ENCODE assay signal across 1 cellular context in the genomic region with DNA sequence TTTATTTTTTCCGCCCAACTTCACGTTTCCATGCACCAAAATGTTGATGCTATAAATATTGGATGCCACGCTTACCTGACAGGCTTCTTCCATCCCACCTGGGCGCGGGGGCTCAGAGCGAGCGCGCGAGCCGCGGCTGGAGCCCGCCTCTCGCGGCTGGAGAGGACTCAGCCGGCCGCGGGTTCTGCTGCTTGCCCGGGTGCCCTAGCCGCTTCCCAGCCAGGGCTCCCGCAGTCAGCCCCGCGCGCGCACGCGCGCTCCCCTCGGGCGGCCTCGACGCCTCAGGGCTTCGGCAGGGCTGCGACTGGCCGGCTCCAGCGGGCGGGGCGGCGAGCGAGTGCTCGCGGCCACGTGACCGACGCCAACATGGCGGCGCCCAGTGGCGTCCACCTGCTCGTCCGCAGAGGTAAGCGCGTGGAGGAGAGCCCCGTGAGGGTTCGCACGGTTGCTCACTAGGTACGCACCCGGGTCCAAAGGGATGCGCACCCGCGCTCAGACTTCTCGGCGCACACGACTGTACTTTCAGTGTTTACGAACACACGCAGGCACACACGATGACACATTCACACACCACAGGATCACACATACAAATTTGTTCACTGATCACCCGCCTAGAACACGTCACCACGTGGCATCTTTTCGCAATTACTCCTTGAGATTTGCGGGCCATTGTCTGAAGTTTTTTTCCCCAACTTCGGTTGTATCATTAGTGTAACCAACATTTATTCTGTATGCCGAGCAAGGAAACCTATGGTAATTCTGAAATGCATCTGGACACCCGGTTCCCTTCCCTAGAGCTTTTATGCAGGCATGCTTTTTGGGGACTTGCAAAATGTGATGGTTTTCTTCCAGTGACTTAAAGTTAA.
TF ChIP-seq lines count a peak whose summit lies in the region.

A gene (plus strand): TSS at position 350 of the 866 bp plus-strand sequence. CDS start 17 bp downstream, at position 367.

TF ChIP-seq in K562, 482 proteins besides CTCF, POLR2A, EP300 and RAD21 (continued from another document and continues in another):
- TF ChIP-seq POLR2B (IDR thresholded peaks at IDR 0.05; ENCODE audit: low read depth, partially characterized antibody) (peak; percentile 65), POLR2AphosphoS2 (IDR thresholded peaks at IDR 0.05; ENCODE audit: low read length) (no peak), KDM1A (IDR thresholded peaks at IDR 0.05) (0 out of 4 replicates have a peak, but pooled peaks of 1 of the 2 experiments have one; percentile 9), RBBP5 (IDR thresholded peaks at IDR 0.05; ENCODE audit: borderline replicate concordance, insufficient read depth, low read length, poor library complexity, severe bottlenecking) (peak; percentile 98), KLF13 (tag; IDR thresholded peaks at IDR 0.05; ENCODE audit: borderline replicate concordance, low read depth) (peak; percentile 69; the same call in 1 of the 2 replicates), ZNF316 (IDR thresholded peaks at IDR 0.05) (peak; percentile 38; the same call in 1 of the 2 replicates), ZBTB7A (IDR thresholded peaks at IDR 0.05; ENCODE audit: borderline replicate concordance, control insufficient read depth, low read depth, low read length) (peak; percentile 48; the same call in 1 of the 2 replicates), ZNF140 (CRISPR knock-in tag; IDR thresholded peaks at IDR 0.05) (no peak), ESRRA (IDR thresholded peaks at IDR 0.05; ENCODE audit: borderline replicate concordance, low read depth) (peak; percentile 78), HNRNPK (IDR thresholded peaks at IDR 0.05; ENCODE audit: low read depth, low read length, poor library complexity, severe bottlenecking) (no peak), CBFB (CRISPR knock-in tag; IDR thresholded peaks at IDR 0.05) (peak; percentile 49; the same call in 1 of the 2 replicates), ELF2 (CRISPR knock-in tag; IDR thresholded peaks at IDR 0.05) (peak; percentile 53; the same call in 1 of the 2 replicates), ZNF584 (CRISPR knock-in tag; IDR thresholded peaks at IDR 0.05; ENCODE audit: low read depth) (peak; percentile 19; the same call in 1 of the 2 replicates), NEUROD1 (IDR thresholded peaks at IDR 0.05; ENCODE audit: borderline replicate concordance, low read depth, low read length, partially characterized antibody) (peak; percentile 80), CBX2 (IDR thresholded peaks at IDR 0.05; ENCODE audit: insufficient read depth, low read length, poor library complexity, severe bottlenecking) (no peak), CEBPG (CRISPR knock-in tag; IDR thresholded peaks at IDR 0.05) (peak; percentile 74; the same call in 1 of the 2 replicates), CEBPG (tag; conservative IDR thresholded peaks at IDR 0.05 in 1 of 2, IDR thresholded peaks at IDR 0.05 in 1 of 2) (peak; percentile 45 to 56; a peak in 2 of 4 replicates), ZBTB17 (CRISPR knock-in tag; IDR thresholded peaks at IDR 0.05) (peak; percentile 77; the same call in 1 of the 2 replicates), YY1 (IDR thresholded peaks at IDR 0.05; ENCODE audit: borderline replicate concordance in 1 of 3, control insufficient read depth in 1 of 3, extremely low read depth in 1 of 3, insufficient read depth in 3 of 3, insufficient read length in 1 of 3, insufficient replicate concordance in 2 of 3, low read depth in 1 of 3, low read length in 2 of 3) (peak; percentile 98 to 100 (median 99)), DPF2 (IDR thresholded peaks at IDR 0.05) (peak; percentile 25; the same call in 1 of the 2 replicates), ZNF121 (CRISPR knock-in tag; conservative IDR thresholded peaks at IDR 0.05) (no peak; the same call in 1 of the 2 replicates), CHCHD3 (CRISPR knock-in tag; IDR thresholded peaks at IDR 0.05) (no peak), TEAD1 (CRISPR knock-in tag; IDR thresholded peaks at IDR 0.05) (no peak; a peak in 1 of 4 replicates), CBX5 (IDR thresholded peaks at IDR 0.05; ENCODE audit: borderline replicate concordance, low read depth) (peak; percentile 60; the same call in 1 of the 2 replicates), NR2C2 (CRISPR knock-in tag; IDR thresholded peaks at IDR 0.05) (peak; percentile 86), NR2C2 (tag; IDR thresholded peaks at IDR 0.05) (peak; percentile 66; the same call in 1 of the 2 replicates), CCNT2 (IDR thresholded peaks at IDR 0.05; ENCODE audit: borderline replicate concordance, extremely low read depth, insufficient read length, low read depth, low read length) (peak; percentile 93), NCOA6 (IDR thresholded peaks at IDR 0.05) (0 out of 2 replicates have a peak, but pooled peaks have one; percentile 9), EP400 (IDR thresholded peaks at IDR 0.05) (peak; percentile 100), NCOR1 (IDR thresholded peaks at IDR 0.05) (no peak; the same call in 1 of the 2 replicates)
- TF ChIP-seq, protein P1, sequence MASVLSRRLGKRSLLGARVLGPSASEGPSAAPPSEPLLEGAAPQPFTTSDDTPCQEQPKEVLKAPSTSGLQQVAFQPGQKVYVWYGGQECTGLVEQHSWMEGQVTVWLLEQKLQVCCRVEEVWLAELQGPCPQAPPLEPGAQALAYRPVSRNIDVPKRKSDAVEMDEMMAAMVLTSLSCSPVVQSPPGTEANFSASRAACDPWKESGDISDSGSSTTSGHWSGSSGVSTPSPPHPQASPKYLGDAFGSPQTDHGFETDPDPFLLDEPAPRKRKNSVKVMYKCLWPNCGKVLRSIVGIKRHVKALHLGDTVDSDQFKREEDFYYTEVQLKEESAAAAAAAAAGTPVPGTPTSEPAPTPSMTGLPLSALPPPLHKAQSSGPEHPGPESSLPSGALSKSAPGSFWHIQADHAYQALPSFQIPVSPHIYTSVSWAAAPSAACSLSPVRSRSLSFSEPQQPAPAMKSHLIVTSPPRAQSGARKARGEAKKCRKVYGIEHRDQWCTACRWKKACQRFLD (CRISPR knock-in tag; IDR thresholded peaks at IDR 0.05): peak; percentile 90
- TF ChIP-seq, protein P2, sequence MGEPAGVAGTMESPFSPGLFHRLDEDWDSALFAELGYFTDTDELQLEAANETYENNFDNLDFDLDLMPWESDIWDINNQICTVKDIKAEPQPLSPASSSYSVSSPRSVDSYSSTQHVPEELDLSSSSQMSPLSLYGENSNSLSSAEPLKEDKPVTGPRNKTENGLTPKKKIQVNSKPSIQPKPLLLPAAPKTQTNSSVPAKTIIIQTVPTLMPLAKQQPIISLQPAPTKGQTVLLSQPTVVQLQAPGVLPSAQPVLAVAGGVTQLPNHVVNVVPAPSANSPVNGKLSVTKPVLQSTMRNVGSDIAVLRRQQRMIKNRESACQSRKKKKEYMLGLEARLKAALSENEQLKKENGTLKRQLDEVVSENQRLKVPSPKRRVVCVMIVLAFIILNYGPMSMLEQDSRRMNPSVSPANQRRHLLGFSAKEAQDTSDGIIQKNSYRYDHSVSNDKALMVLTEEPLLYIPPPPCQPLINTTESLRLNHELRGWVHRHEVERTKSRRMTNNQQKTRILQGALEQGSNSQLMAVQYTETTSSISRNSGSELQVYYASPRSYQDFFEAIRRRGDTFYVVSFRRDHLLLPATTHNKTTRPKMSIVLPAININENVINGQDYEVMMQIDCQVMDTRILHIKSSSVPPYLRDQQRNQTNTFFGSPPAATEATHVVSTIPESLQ (CRISPR knock-in tag; IDR thresholded peaks at IDR 0.05): peak; percentile 97; the same call in 1 of the 2 replicates
- TF ChIP-seq, protein P3, sequence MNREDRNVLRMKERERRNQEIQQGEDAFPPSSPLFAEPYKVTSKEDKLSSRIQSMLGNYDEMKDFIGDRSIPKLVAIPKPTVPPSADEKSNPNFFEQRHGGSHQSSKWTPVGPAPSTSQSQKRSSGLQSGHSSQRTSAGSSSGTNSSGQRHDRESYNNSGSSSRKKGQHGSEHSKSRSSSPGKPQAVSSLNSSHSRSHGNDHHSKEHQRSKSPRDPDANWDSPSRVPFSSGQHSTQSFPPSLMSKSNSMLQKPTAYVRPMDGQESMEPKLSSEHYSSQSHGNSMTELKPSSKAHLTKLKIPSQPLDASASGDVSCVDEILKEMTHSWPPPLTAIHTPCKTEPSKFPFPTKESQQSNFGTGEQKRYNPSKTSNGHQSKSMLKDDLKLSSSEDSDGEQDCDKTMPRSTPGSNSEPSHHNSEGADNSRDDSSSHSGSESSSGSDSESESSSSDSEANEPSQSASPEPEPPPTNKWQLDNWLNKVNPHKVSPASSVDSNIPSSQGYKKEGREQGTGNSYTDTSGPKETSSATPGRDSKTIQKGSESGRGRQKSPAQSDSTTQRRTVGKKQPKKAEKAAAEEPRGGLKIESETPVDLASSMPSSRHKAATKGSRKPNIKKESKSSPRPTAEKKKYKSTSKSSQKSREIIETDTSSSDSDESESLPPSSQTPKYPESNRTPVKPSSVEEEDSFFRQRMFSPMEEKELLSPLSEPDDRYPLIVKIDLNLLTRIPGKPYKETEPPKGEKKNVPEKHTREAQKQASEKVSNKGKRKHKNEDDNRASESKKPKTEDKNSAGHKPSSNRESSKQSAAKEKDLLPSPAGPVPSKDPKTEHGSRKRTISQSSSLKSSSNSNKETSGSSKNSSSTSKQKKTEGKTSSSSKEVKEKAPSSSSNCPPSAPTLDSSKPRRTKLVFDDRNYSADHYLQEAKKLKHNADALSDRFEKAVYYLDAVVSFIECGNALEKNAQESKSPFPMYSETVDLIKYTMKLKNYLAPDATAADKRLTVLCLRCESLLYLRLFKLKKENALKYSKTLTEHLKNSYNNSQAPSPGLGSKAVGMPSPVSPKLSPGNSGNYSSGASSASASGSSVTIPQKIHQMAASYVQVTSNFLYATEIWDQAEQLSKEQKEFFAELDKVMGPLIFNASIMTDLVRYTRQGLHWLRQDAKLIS (CRISPR knock-in tag; IDR thresholded peaks at IDR 0.05): 0 out of 2 replicates have a peak, but pooled peaks have one; percentile 45
- TF ChIP-seq, protein P4, sequence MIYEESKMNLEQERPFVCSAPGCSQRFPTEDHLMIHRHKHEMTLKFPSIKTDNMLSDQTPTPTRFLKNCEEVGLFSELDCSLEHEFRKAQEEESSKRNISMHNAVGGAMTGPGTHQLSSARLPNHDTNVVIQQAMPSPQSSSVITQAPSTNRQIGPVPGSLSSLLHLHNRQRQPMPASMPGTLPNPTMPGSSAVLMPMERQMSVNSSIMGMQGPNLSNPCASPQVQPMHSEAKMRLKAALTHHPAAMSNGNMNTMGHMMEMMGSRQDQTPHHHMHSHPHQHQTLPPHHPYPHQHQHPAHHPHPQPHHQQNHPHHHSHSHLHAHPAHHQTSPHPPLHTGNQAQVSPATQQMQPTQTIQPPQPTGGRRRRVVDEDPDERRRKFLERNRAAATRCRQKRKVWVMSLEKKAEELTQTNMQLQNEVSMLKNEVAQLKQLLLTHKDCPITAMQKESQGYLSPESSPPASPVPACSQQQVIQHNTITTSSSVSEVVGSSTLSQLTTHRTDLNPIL (CRISPR knock-in tag; IDR thresholded peaks at IDR 0.05): no peak
- TF ChIP-seq, protein P5, sequence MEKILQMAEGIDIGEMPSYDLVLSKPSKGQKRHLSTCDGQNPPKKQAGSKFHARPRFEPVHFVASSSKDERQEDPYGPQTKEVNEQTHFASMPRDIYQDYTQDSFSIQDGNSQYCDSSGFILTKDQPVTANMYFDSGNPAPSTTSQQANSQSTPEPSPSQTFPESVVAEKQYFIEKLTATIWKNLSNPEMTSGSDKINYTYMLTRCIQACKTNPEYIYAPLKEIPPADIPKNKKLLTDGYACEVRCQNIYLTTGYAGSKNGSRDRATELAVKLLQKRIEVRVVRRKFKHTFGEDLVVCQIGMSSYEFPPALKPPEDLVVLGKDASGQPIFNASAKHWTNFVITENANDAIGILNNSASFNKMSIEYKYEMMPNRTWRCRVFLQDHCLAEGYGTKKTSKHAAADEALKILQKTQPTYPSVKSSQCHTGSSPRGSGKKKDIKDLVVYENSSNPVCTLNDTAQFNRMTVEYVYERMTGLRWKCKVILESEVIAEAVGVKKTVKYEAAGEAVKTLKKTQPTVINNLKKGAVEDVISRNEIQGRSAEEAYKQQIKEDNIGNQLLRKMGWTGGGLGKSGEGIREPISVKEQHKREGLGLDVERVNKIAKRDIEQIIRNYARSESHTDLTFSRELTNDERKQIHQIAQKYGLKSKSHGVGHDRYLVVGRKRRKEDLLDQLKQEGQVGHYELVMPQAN (IDR thresholded peaks at IDR 0.05; ENCODE audit: borderline replicate concordance): peak; percentile 100
- TF ChIP-seq, protein P6, sequence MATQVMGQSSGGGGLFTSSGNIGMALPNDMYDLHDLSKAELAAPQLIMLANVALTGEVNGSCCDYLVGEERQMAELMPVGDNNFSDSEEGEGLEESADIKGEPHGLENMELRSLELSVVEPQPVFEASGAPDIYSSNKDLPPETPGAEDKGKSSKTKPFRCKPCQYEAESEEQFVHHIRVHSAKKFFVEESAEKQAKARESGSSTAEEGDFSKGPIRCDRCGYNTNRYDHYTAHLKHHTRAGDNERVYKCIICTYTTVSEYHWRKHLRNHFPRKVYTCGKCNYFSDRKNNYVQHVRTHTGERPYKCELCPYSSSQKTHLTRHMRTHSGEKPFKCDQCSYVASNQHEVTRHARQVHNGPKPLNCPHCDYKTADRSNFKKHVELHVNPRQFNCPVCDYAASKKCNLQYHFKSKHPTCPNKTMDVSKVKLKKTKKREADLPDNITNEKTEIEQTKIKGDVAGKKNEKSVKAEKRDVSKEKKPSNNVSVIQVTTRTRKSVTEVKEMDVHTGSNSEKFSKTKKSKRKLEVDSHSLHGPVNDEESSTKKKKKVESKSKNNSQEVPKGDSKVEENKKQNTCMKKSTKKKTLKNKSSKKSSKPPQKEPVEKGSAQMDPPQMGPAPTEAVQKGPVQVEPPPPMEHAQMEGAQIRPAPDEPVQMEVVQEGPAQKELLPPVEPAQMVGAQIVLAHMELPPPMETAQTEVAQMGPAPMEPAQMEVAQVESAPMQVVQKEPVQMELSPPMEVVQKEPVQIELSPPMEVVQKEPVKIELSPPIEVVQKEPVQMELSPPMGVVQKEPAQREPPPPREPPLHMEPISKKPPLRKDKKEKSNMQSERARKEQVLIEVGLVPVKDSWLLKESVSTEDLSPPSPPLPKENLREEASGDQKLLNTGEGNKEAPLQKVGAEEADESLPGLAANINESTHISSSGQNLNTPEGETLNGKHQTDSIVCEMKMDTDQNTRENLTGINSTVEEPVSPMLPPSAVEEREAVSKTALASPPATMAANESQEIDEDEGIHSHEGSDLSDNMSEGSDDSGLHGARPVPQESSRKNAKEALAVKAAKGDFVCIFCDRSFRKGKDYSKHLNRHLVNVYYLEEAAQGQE (CRISPR knock-in tag; IDR thresholded peaks at IDR 0.05; ENCODE audit: low read depth): peak; percentile 75; the same call in 1 of the 2 replicates
- TF ChIP-seq, protein P7, sequence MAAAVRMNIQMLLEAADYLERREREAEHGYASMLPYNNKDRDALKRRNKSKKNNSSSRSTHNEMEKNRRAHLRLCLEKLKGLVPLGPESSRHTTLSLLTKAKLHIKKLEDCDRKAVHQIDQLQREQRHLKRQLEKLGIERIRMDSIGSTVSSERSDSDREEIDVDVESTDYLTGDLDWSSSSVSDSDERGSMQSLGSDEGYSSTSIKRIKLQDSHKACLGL (CRISPR knock-in tag; IDR thresholded peaks at IDR 0.05; ENCODE audit: borderline replicate concordance, poor library complexity, severe bottlenecking): peak; percentile 100
- TF ChIP-seq, protein P8, sequence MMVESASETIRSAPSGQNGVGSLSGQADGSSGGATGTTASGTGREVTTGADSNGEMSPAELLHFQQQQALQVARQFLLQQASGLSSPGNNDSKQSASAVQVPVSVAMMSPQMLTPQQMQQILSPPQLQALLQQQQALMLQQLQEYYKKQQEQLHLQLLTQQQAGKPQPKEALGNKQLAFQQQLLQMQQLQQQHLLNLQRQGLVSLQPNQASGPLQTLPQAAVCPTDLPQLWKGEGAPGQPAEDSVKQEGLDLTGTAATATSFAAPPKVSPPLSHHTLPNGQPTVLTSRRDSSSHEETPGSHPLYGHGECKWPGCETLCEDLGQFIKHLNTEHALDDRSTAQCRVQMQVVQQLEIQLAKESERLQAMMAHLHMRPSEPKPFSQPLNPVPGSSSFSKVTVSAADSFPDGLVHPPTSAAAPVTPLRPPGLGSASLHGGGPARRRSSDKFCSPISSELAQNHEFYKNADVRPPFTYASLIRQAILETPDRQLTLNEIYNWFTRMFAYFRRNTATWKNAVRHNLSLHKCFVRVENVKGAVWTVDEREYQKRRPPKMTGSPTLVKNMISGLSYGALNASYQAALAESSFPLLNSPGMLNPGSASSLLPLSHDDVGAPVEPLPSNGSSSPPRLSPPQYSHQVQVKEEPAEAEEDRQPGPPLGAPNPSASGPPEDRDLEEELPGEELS (CRISPR knock-in tag; IDR thresholded peaks at IDR 0.05; ENCODE audit: borderline replicate concordance): no peak
